8 cellular contexts compared by ENCODE assay signal in the genomic region with DNA sequence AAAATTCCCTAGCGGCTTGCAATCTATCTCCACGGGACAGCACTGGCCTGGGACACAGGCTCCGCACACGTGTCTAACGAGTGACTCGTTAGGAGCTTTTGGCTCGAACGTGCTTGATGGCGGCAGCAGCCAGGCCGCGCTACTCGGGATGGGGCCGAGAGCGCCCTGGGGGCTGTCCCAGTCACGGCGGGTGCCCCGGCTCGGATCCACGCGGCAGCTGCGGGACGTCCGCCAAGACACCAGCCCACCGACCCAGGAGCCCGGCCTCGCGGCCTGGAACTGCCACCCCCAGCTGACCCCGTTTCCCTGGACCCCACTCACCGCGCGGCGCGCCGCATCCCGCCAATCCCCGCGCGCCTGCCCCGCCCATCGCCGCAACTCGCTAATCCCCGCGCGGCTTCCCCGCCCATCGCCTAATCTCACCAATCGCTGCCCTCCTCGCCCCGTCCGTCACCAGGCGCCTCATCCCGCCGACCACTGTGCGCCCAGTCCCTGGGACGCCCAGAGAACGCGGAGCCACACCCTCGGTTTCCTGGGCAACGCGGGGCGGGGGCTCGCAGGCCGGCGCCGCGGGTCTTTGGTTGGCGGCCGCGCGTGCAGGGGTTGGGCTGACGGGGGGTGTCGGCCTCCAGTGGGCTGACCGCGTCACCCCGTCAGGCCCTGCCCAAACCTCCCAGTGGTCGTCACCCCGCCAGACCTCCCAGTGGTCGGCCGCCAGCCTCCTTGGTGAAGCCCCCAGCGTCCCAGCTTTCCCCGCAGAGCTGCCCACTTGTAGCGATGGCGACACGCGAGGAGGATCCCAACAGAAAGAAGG. TPM values are rescaled to one million over a fixed set of nuclear protein-coding genes. Genes with fewer than 3 reads are reported as not detected.
DNase-seq lines count a peak whose midpoint lies in the region; ATAC-seq and TF ChIP-seq lines count a peak whose summit lies in the region.

A gene (minus strand): TSS at position 359 of the 814 bp plus-strand sequence. CDS start 1,495 bp downstream, outside the sequence.

- no peak within 1 kb of the TSS for H2BK15ac ChIP-seq in IMR-90 (ENCODE audit: low read depth, low read length)

- peak; percentile 98 for ATAC-seq in GM21528 (IDR thresholded peaks at IDR 0.05; ENCODE audit: low FRiP score, unreplicated experiment)
- ATAC-seq in IMR-90 (ENCODE audit: low read depth), result peak; percentile 100

- intact Hi-C loops in IMR-90 (cut with micrococcal nuclease), result loop anchor here (1.0 to 2.0 kb wide), 2 partner anchors 41 to 51 kb away; a partner anchor contains a TSS

- H2AFZ ChIP-seq in IMR-90 (replicated peaks; ENCODE audit: low read length, poor library complexity), result peak within 1 kb of the TSS; percentile 98

- H3K56ac ChIP-seq in IMR-90 (ENCODE audit: extremely low read depth, insufficient read depth, low read length), result peak within 1 kb of the TSS; percentile 76

- peaks cover 4% of the 10 kb centered on the region for H3K9me3 ChIP-seq in IMR-90 (ENCODE audit: control insufficient read depth, insufficient read depth, low read length)

- H3K18ac ChIP-seq in IMR-90 (ENCODE audit: low read depth, low read length), result peak within 1 kb of the TSS; percentile 0; the same call in 1 of the 2 replicates

- H3K36me3 ChIP-seq in IMR-90 (ENCODE audit: control insufficient read depth, insufficient read depth, low read length), result peaks cover 18% of the 10 kb centered on the region

- peak within 1 kb of the TSS; percentile 99 for H3K4me2 ChIP-seq in IMR-90 (ENCODE audit: low read depth, low read length)

- H3K27ac ChIP-seq in IMR-90 (ENCODE audit: insufficient read depth, low read length), result peak within 1 kb of the TSS; percentile 62
- H3K27ac ChIP-seq in epithelial cell of prostate, result no peak within 1 kb of the TSS

- peak within 1 kb of the TSS; percentile 73 for H4K91ac ChIP-seq in IMR-90 (ENCODE audit: insufficient read depth, low read depth, low read length)

- no peak for TF ChIP-seq CTCF in IMR-90 (conservative IDR thresholded peaks at IDR 0.05; ENCODE audit: low read depth, low read length)

- WGBS in IMR-90 (ENCODE audit: extremely low coverage in 2 of 2, insufficient read length in 1 of 2), 2 experiments, result 0% methylated on average over 49 of the region's 86 CpGs; no CpG with 5 or more reads in 1 of the 2 experiments

- CTCF ChIA-PET in IMR-90 (lab: Yijun Ruan, JAX), result interaction anchor here (1.0 kb wide), 1 partner anchor 73 kb away, joined by 3 read pairs; no protein-coding TSS in a partner anchor

- peak within 1 kb of the TSS; percentile 76 for H2BK5ac ChIP-seq in IMR-90 (ENCODE audit: low read depth, low read length, poor library complexity, severe bottlenecking)

- H4K5ac ChIP-seq in IMR-90 (ENCODE audit: low read depth, low read length), result peak within 1 kb of the TSS; percentile 47

- peak within 1 kb of the TSS; percentile 96 for H2AK9ac ChIP-seq in IMR-90 (replicated peaks; ENCODE audit: low read depth, low read length, poor library complexity)

- no peaks in the 10 kb centered on the region; the same call in 1 of the 2 replicates for H4K20me1 ChIP-seq in IMR-90 (ENCODE audit: insufficient read depth, low read length)

- H3K27me3 ChIP-seq in IMR-90 (ENCODE audit: control insufficient read depth, insufficient read depth, low read length), result no peaks in the 10 kb centered on the region

- peak within 1 kb of the TSS; percentile 77 for H3K9ac ChIP-seq in IMR-90 (ENCODE audit: low read depth, low read length)

- H3K23ac ChIP-seq in IMR-90 (ENCODE audit: low read depth, low read length), result peak within 1 kb of the TSS; percentile 93

- H2BK20ac ChIP-seq in IMR-90 (ENCODE audit: low read depth, low read length), result no peak within 1 kb of the TSS

- dilution Hi-C loops in IMR-90 (cut with HindIII; ENCODE audit: low sequenced_read_pairs, unreplicated experiment), result no loop called here

- H3K4me1 ChIP-seq in IMR-90 (ENCODE audit: control insufficient read depth, insufficient read depth, low read length), result peaks cover 6% of the 10 kb centered on the region

- in situ Hi-C loops in IMR-90 (cut with MboI; ENCODE audit: low sequenced_read_pairs), result loop anchor here (10.0 kb wide), 1 partner anchor 71 kb away; no protein-coding TSS in a partner anchor

- H3K79me1 ChIP-seq in IMR-90 (ENCODE audit: low read depth in 1 of 2, low read length in 2 of 2), result peaks cover 17 to 44% of the 10 kb centered on the region in 2 experiments

- peak within 1 kb of the TSS; percentile 56 to 87 for H4K8ac ChIP-seq in IMR-90 (ENCODE audit: low read depth in 2 of 2, low read length in 2 of 2)

- BruUV-seq in IMR-90 (replicated peaks; lab: Mats Ljungman, UMichigan), result no TSS peak

- TF ChIP-seq POLR2A in IMR-90 (IDR thresholded peaks at IDR 0.05; ENCODE audit: low read depth, low read length), result peak; percentile 61

- peak within 1 kb of the TSS; percentile 91 for H3K14ac ChIP-seq in IMR-90 (replicated peaks; ENCODE audit: low read depth, low read length)

- H3K4ac ChIP-seq in IMR-90 (ENCODE audit: low read depth, low read length), result peak within 1 kb of the TSS; percentile 83

- peaks cover 16% of the 10 kb centered on the region for H3K9me1 ChIP-seq in IMR-90 (ENCODE audit: insufficient read depth, low read length)

- peak within 1 kb of the TSS; percentile 47; the same call in 1 of the 2 replicates for H2AK5ac ChIP-seq in IMR-90 (ENCODE audit: low read depth, low read length)

- H2BK120ac ChIP-seq in IMR-90 (ENCODE audit: low read depth, low read length), result peak within 1 kb of the TSS; percentile 19; the same call in 1 of the 2 replicates

- POLR2A ChIA-PET in IMR-90 (lab: Charles Lee; ENCODE audit: unreplicated experiment), result no interaction called here

- peak within 1 kb of the TSS; percentile 92 for H3K4me3 ChIP-seq in IMR-90 (ENCODE audit: insufficient read depth, low read depth, low read length)

- DNase-seq in DMS 273 treated with DMSO at 0.1 percent for 48 hours (lab: John Stamatoyannopoulos, UW) (peak; percentile 98), IMR-90 (peak; percentile 92), OCI-M1 (lab: John Stamatoyannopoulos, UW) (peak; percentile 94), activated T-cell treated with anti-CD3 and anti-CD28 coated beads for 48 hours (ENCODE audit: low read depth) (peak; percentile 99), epithelial cell of prostate (ENCODE audit: low read depth, low spot score) (peak; percentile 45), mucosa of gallbladder (ENCODE audit: low spot score) (peak; percentile 97)
- DNase-seq in stimulated activated CD8-positive, alpha-beta memory T cell treated with anti-CD3 and anti-CD28 coated beads, Interleukin-4, amount 100 ng/mL, for 4 hours (ENCODE audit: low read depth in 2 of 2, low spot score in 1 of 2), result peak; percentile 91 to 97

- no peak; the same call in 1 of the 2 replicates for TF ChIP-seq RAD21 in IMR-90 (IDR thresholded peaks at IDR 0.05; ENCODE audit: low read length)

TF ChIP-seq in IMR-90, 13 proteins besides CTCF, POLR2A, EP300 and RAD21:
- peak; percentile 80 for TF ChIP-seq BHLHE40 (IDR thresholded peaks at IDR 0.05; ENCODE audit: low read depth, low read length)
- no peak for TF ChIP-seq MAFK (IDR thresholded peaks at IDR 0.05; ENCODE audit: low read depth, low read length)
- no peak for TF ChIP-seq CHD1 (IDR thresholded peaks at IDR 0.05; ENCODE audit: low read depth, low read length)
- TF ChIP-seq NFE2L2 (IDR thresholded peaks at IDR 0.05; ENCODE audit: low read depth, low read length), result no peak
- peak; percentile 93 for TF ChIP-seq MAZ (IDR thresholded peaks at IDR 0.05; ENCODE audit: borderline replicate concordance, low read depth, low read length)
- TF ChIP-seq RCOR1 (IDR thresholded peaks at IDR 0.05; ENCODE audit: insufficient replicate concordance, low read length), result peak; percentile 19
- 0 out of 2 replicates have a peak, but pooled peaks have one; percentile 4 for TF ChIP-seq SMC3 (IDR thresholded peaks at IDR 0.05; ENCODE audit: low read depth, low read length)
- TF ChIP-seq FOS (IDR thresholded peaks at IDR 0.05; ENCODE audit: low read depth, low read length), result no peak
- TF ChIP-seq MXI1 (IDR thresholded peaks at IDR 0.05; ENCODE audit: borderline replicate concordance, low read depth, low read length), result peak; percentile 97
- TF ChIP-seq, protein P1, sequence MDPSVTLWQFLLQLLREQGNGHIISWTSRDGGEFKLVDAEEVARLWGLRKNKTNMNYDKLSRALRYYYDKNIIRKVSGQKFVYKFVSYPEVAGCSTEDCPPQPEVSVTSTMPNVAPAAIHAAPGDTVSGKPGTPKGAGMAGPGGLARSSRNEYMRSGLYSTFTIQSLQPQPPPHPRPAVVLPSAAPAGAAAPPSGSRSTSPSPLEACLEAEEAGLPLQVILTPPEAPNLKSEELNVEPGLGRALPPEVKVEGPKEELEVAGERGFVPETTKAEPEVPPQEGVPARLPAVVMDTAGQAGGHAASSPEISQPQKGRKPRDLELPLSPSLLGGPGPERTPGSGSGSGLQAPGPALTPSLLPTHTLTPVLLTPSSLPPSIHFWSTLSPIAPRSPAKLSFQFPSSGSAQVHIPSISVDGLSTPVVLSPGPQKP (IDR thresholded peaks at IDR 0.05; ENCODE audit: borderline replicate concordance, low read depth, low read length), result no peak
- peak; percentile 85 for TF ChIP-seq RFX5 (IDR thresholded peaks at IDR 0.05; ENCODE audit: low read depth, low read length)
- no peak for TF ChIP-seq CEBPB (IDR thresholded peaks at IDR 0.05; ENCODE audit: low read depth, low read length)
- TF ChIP-seq, protein P2, sequence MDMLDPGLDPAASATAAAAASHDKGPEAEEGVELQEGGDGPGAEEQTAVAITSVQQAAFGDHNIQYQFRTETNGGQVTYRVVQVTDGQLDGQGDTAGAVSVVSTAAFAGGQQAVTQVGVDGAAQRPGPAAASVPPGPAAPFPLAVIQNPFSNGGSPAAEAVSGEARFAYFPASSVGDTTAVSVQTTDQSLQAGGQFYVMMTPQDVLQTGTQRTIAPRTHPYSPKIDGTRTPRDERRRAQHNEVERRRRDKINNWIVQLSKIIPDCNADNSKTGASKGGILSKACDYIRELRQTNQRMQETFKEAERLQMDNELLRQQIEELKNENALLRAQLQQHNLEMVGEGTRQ (IDR thresholded peaks at IDR 0.05; ENCODE audit: low read depth, low read length), result peak; percentile 67

RNA-seq across cellular contexts. Expression of the gene that starts here (rescaled TPM):
- total RNA-seq in IMR-90 (2012; rRNA removed) (136 and 163 TPM in 2 replicates), mucosa of gallbladder (81.6 TPM)
- polyA plus RNA-seq in IMR-90 (2012; rRNA removed), result 142 and 165 TPM in 2 replicates
- polyA plus RNA-seq in IMR-90 (2012; cell fraction: cytosol; rRNA removed), result 137 and 138 TPM in 2 replicates
- polyA plus RNA-seq in IMR-90 (2012; cell fraction: nucleus; rRNA removed; ENCODE audit: low replicate concordance), result 99.1 and 163 TPM in 2 replicates

Comparison
In these comparisons a context has a peak if more than half of its experiments do, and no peak if none do; other contexts are left out.
1. DNase-seq: peak in every context shown above with its lines; median percentile 99 in activated T-cell treated with anti-CD3 and anti-CD28 coated beads for 48 hours; 98 in DMS 273 treated with DMSO at 0.1 percent for 48 hours; 97 in mucosa of gallbladder; 94 in OCI-M1; 94 in stimulated activated CD8-positive, alpha-beta memory T cell treated with anti-CD3 and anti-CD28 coated beads, Interleukin-4, amount 100 ng/mL, for 4 hours; 92 in IMR-90; 45 in epithelial cell of prostate.